In the genomic region with DNA sequence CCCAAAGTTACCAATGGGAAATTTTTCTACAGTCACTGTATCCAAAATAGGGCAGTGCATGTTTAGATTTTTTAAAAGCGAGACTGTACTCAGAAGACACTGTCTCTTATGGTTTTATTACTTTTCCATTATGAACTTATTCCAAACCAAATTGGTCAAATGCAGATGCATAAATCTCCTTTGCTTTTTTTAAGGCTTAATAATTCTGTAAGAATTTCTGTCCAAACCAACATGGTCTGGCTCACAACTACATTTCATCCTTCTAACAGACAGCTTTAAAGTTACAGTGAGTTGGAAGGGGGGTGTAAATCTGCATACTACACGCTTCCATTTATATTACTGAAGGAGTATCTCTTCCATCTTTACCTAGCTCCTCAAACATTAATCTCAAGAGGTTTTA, we compare ENCODE assay signal across 25 cellular contexts.
"Had no signal": no experiment of that assay in that cellular context is flagged by ENCODE, and none has a peak within 500 bp of the region (broad histone marks: within the 10 kb centered on the region; RNA-seq: fewer than 3 reads in every experiment).

No MANE protein-coding gene starts in this region.

- DNase-seq: activated CD4-positive, alpha-beta T cell treated with anti-CD3 and anti-CD28 coated beads, Interleukin-2, amount 50 U/mL, for 4 hours; activated CD8-positive, alpha-beta T cell treated with anti-CD3 and anti-CD28 coated beads for 36 hours; activated gamma-delta T cell; activated naive CD4-positive, alpha-beta T cell treated with Interleukin-2 at 50 U/mL for 16 hours; activated T-cell treated with anti-CD3 and anti-CD28 coated beads, Interleukin-2, amount 50 U/mL, for 24 hours; adrenal gland; anterior cingulate cortex; caudate nucleus; cerebellar nuclear complex; MM.1S; NCI-H1092; NCI-H1436 treated with DMSO at 0.1 percent for 48 hours; NCI-H1694 treated with DMSO at 0.1 percent for 48 hours; NCI-H2029; NCI-H510A; NCI-H526; NCI-H748 treated with DMSO at 0.1 percent for 48 hours; NK-92 treated with Interleukin-12 subunit alpha and Interleukin-12 subunit beta, amount 100 ng/mL, for 24 hours; PC-3; Peyer's patch; RPMI8226; SHP77 treated with DMSO at 0.1 percent for 48 hours; SK-N-SH had no signal

- H3K4me3 ChIP-seq: adrenal gland, Peyer's patch, SJSA1 had no signal

- ATAC-seq: activated CD8-positive, alpha-beta T cell treated with anti-CD3 and anti-CD28 coated beads for 36 hours; activated naive CD4-positive, alpha-beta T cell treated with anti-CD3 and anti-CD28 coated beads, Interleukin-2, amount 50 U/mL, for 72 hours; PC-3 had no signal

- H3K36me3 ChIP-seq: adrenal gland had no signal

- H3K27me3 ChIP-seq: adrenal gland, Peyer's patch, SJSA1 had no signal
